Comparison of ENCODE assay signal across 8 cellular contexts in genomic region chr2:73071452-73072399, GRCh38. TPM values are rescaled to one million over a fixed set of nuclear protein-coding genes. Genes with fewer than 3 reads are reported as not detected.
A peak's percentile ranks its signal among the peaks of the same experiment; 100 is the strongest.
DNase-seq lines count a peak whose midpoint lies in the region; ATAC-seq and TF ChIP-seq lines count a peak whose summit lies in the region.

Gene SFXN5, minus strand, starts transcription at chr2:73071712. Its CDS starts 7 bp downstream, at chr2:73071705.

- intact Hi-C loops in Panc1 (cut with micrococcal nuclease; ENCODE audit: unreplicated experiment): no loop called here

- in situ Hi-C loops in Panc1 (cut with HindIII; ENCODE audit: low pct_unique_long_range_greater_than_20kb, low sequenced_read_pairs): no loop called here

- POLR2A ChIA-PET in Panc1 (lab: Charles Lee): interaction anchor here (0.6 kb wide), 1 partner anchor 40 kb away, joined by 5 read pairs; no protein-coding TSS in a partner anchor

- H3K27me3 Mint-ChIP-seq in activated T-cell treated with anti-CD3 and anti-CD28 coated beads, Interleukin-2, amount 50 U/mL, for 4 hours (ENCODE audit: low read depth): no peaks in the 10 kb centered on the region

- DNase-seq in DMS53 (lab: John Stamatoyannopoulos, UW) (peak; percentile 97), KG1 (lab: John Stamatoyannopoulos, UW) (peak; percentile 80), Panc1 (ENCODE audit: low read depth, low spot score) (peak; percentile 61)
- DNase-seq in activated T-cell treated with anti-CD3 and anti-CD28 coated beads, Interleukin-2, amount 50 U/mL, for 4 hours: peak; percentile 78
- DNase-seq in stimulated activated CD8-positive, alpha-beta memory T cell treated with anti-CD3 and anti-CD28 coated beads, Interleukin-7, amount 100 ng/mL, for 4 hours (ENCODE audit: low read depth in 2 of 2): peak; percentile 80 to 82

- H3K36me3 Mint-ChIP-seq in activated T-cell treated with anti-CD3 and anti-CD28 coated beads, Interleukin-2, amount 50 U/mL, for 4 hours (ENCODE audit: insufficient read depth): peaks cover 2% of the 10 kb centered on the region

- no peaks in the 10 kb centered on the region for H3K27me3 ChIP-seq in Panc1 (ENCODE audit: control insufficient read depth, insufficient read depth, low read length)
- no peaks in the 10 kb centered on the region for H3K27me3 ChIP-seq in muscle layer of duodenum (ENCODE audit: low read depth, low read length)

- no peaks in the 10 kb centered on the region for H3K9me3 Mint-ChIP-seq in activated T-cell treated with anti-CD3 and anti-CD28 coated beads, Interleukin-2, amount 50 U/mL, for 4 hours

- no peak for TF ChIP-seq CTCF in Panc1 (IDR thresholded peaks at IDR 0.05)

- peak; percentile 79 for ATAC-seq in GM21717 (IDR thresholded peaks at IDR 0.05; ENCODE audit: unreplicated experiment)
- peak; percentile 89 for ATAC-seq in Panc1
- peak; percentile 81 to 82 for ATAC-seq in activated T-cell treated with anti-CD3 and anti-CD28 coated beads, Interleukin-2, amount 50 U/mL, for 4 hours
- peak; percentile 82 for ATAC-seq in esophagus mucosa

- no TSS peak for BruUV-seq in Panc1 (replicated peaks; lab: Mats Ljungman, UMichigan)

- peak within 1 kb of the TSS; percentile 88 for H3K4me3 Mint-ChIP-seq in activated T-cell treated with anti-CD3 and anti-CD28 coated beads, Interleukin-2, amount 50 U/mL, for 4 hours

- no peaks in the 10 kb centered on the region; the same call in 1 of the 2 replicates for H3K36me3 ChIP-seq in Panc1 (ENCODE audit: control insufficient read depth, insufficient read depth, low read length)
- H3K36me3 ChIP-seq in muscle layer of duodenum (ENCODE audit: control insufficient read depth in 1 of 2, insufficient read depth in 2 of 2, low read length in 2 of 2): peaks cover 0 to 10% of the 10 kb centered on the region in 2 donors

- H3K27ac ChIP-seq in Panc1 (ENCODE audit: low read length) (peak within 1 kb of the TSS; percentile 89), muscle layer of duodenum (ENCODE audit: low read length) (peak within 1 kb of the TSS; percentile 69)

- H3K4me1 Mint-ChIP-seq in activated T-cell treated with anti-CD3 and anti-CD28 coated beads, Interleukin-2, amount 50 U/mL, for 4 hours (ENCODE audit: low read depth): peaks cover 18% of the 10 kb centered on the region

- CTCF ChIA-PET in Panc1 (lab: Charles Lee): no interaction called here

- H3K4me3 ChIP-seq in Panc1 (ENCODE audit: low read depth in 2 of 2, low read length in 2 of 2): peak within 1 kb of the TSS; percentile 76 to 90
- H3K4me3 ChIP-seq in muscle layer of duodenum (ENCODE audit: low read depth in 1 of 2, low read length in 2 of 2): peak within 1 kb of the TSS; percentile 76 to 88

- H3K4me1 ChIP-seq in Panc1 (ENCODE audit: control insufficient read depth, insufficient read depth, low read length) (peaks cover 32% of the 10 kb centered on the region), muscle layer of duodenum (ENCODE audit: control insufficient read depth in 1 of 2, insufficient read depth in 2 of 2, low read length in 2 of 2) (peaks cover 11 to 24% of the 10 kb centered on the region in 2 donors)

- H3K9me3 ChIP-seq in Panc1 (ENCODE audit: control insufficient read depth, insufficient read depth, low read depth, low read length) (no peaks in the 10 kb centered on the region), muscle layer of duodenum (ENCODE audit: control insufficient read depth in 1 of 2, low read length in 2 of 2) (no peaks in the 10 kb centered on the region)

RNA-seq across cellular contexts. Expression of gene SFXN5, which starts in this region (rescaled TPM):
- total RNA-seq in Panc1 (2021; ENCODE audit: unreplicated experiment) (27.8 TPM), esophagus mucosa (12.2 TPM)
- polyA plus RNA-seq in Panc1 (2012; ENCODE audit: insufficient read length): 19.7 TPM
- total RNA-seq in activated T-cell treated with anti-CD3 and anti-CD28 coated beads, Interleukin-2, amount 50 U/mL, for 4 hours: 1 to 10 TPM; 5.2 to 7.3 (median 5.3) TPM

Comparison
In these comparisons a context has a peak if more than half of its experiments do, and no peak if none do; other contexts are left out.
1. Peak in every context shown above with its lines: DNase-seq, ATAC-seq, H3K4me3 ChIP-seq and H3K27ac ChIP-seq.